16 cellular contexts compared by ENCODE assay signal in the genomic region with DNA sequence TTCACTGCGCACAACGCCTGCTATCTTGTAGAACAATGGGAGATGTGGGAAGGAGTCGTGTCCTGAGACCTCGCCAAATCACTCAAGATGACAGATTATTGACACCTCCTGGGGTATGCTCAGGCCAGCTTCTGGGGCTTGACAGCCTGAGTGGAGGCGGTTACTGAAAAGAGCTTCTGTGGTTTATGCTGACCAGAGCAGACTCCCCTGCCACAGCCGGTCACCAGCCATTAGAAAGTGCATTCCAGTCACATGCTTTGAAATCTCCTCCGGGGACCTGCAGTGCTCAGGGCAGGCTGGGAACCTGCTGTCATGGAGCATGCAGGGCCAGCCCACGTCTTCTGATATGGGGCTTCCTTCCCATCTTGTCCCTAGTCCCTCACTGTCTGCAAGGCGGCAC.
A peak's percentile ranks its signal among the peaks of the same experiment; 100 is the strongest.
DNase-seq lines count a peak whose midpoint lies in the region; ATAC-seq and TF ChIP-seq lines count a peak whose summit lies in the region.
"Had no signal": no experiment of that assay in that cellular context is flagged by ENCODE, and none has a peak within 500 bp of the region (broad histone marks: within the 10 kb centered on the region; RNA-seq: fewer than 3 reads in every experiment).

No MANE protein-coding gene starts in this region.

- CTCF ChIA-PET in IMR-90 (lab: Yijun Ruan, JAX), result no interaction called here

- H3K4me1 ChIP-seq in BLaER1 treated with 17β-estradiol and CSF1 and Interleukin-3, amounts not matched to agents 10 nM and 100 nM, result peaks cover 44 to 78% (median 69%) of the 10 kb centered on the region in 10 experiments
- H3K4me1 ChIP-seq in IMR-90 (ENCODE audit: control insufficient read depth, insufficient read depth, low read length) (peaks cover 2% of the 10 kb centered on the region; the same call in 1 of the 2 replicates), osteoblast (ENCODE audit: insufficient read depth, low read length) (no peaks in the 10 kb centered on the region)

- POLR2A ChIA-PET in IMR-90 (lab: Charles Lee; ENCODE audit: unreplicated experiment), result no interaction called here

- no peak overlapping the region for H3K23ac ChIP-seq in IMR-90 (ENCODE audit: low read depth, low read length)

- H3K27ac ChIP-seq in BLaER1 treated with 17β-estradiol and CSF1 and Interleukin-3, amounts not matched to agents 10 nM and 100 nM, result no peak overlapping the region
- H3K27ac ChIP-seq in IMR-90 (ENCODE audit: insufficient read depth, low read length) (no peak overlapping the region), osteoblast (ENCODE audit: low read depth, low read length) (no peak overlapping the region)

- no peak overlapping the region for H4K91ac ChIP-seq in IMR-90 (ENCODE audit: insufficient read depth, low read depth, low read length)

- no peaks in the 10 kb centered on the region for H3K27me3 ChIP-seq in BLaER1 treated with 17β-estradiol and CSF1 and Interleukin-3, amounts not matched to agents 10 nM and 100 nM
- no peaks in the 10 kb centered on the region for H3K27me3 ChIP-seq in IMR-90 (ENCODE audit: control insufficient read depth, insufficient read depth, low read length)
- no peaks in the 10 kb centered on the region for H3K27me3 ChIP-seq in osteoblast (ENCODE audit: insufficient read depth, low read length)

- H3K36me3 Mint-ChIP-seq in glutamatergic neuron (ENCODE audit: unreplicated experiment), result peaks cover 3% of the 10 kb centered on the region
- peaks cover 5% of the 10 kb centered on the region for H3K36me3 Mint-ChIP-seq in activated T-cell treated with anti-CD3 and anti-CD28 coated beads, Interleukin-2, amount 50 U/mL, for 24 hours (ENCODE audit: low read depth)
- H3K36me3 Mint-ChIP-seq in activated naive CD4-positive, alpha-beta T cell treated with anti-CD3 and anti-CD28 coated beads, Interleukin-2, amount 50 U/mL, for 72 hours, result no peaks in the 10 kb centered on the region
- no peaks in the 10 kb centered on the region for H3K36me3 Mint-ChIP-seq in activated T-helper 1 cell treated with anti-CD3 and anti-CD28 coated beads, Interleukin-12 subunit alpha, Interleukin-12 subunit beta, Interleukin-2, Interleukin-4 antibody, amounts not matched to agents 30 ng/mL and 10 ng/mL and 1 ng/mL, durations not matched to agents 14 hours and 24 hours and 36 hours (ENCODE audit: low read depth)
- H3K36me3 Mint-ChIP-seq: CD14-positive monocyte; CD8-positive, alpha-beta memory T cell had no signal

- H3K36me3 ChIP-seq in BLaER1 treated with 17β-estradiol and CSF1 and Interleukin-3, amounts not matched to agents 10 nM and 100 nM, result peaks cover 0 to 80% (median 42%) of the 10 kb centered on the region in 11 experiments; a peak in 20 of 22 replicates
- peaks cover 20% of the 10 kb centered on the region for H3K36me3 ChIP-seq in IMR-90 (ENCODE audit: control insufficient read depth, insufficient read depth, low read length)
- H3K36me3 ChIP-seq in osteoblast (ENCODE audit: insufficient read depth, low read length), result no peaks in the 10 kb centered on the region

- H3K4me2 ChIP-seq in BLaER1 treated with 17β-estradiol and CSF1 and Interleukin-3, amounts not matched to agents 10 nM and 100 nM, result peak overlapping the region; percentile 60 to 90 (median 71); a peak in 20 of 22 replicates
- H3K4me2 ChIP-seq in IMR-90 (ENCODE audit: low read depth, low read length), result no peak overlapping the region
- no peak overlapping the region for H3K4me2 ChIP-seq in osteoblast (ENCODE audit: insufficient read depth, low read length)

- H3K4me1 Mint-ChIP-seq in glutamatergic neuron (ENCODE audit: low read depth, unreplicated experiment), result peaks cover 36% of the 10 kb centered on the region
- H3K4me1 Mint-ChIP-seq in activated T-cell treated with anti-CD3 and anti-CD28 coated beads, Interleukin-2, amount 50 U/mL, for 24 hours (ENCODE audit: low read depth), result peaks cover 30% of the 10 kb centered on the region
- H3K4me1 Mint-ChIP-seq in activated T-helper 1 cell treated with anti-CD3 and anti-CD28 coated beads, Interleukin-12 subunit alpha, Interleukin-12 subunit beta, Interleukin-2, Interleukin-4 antibody, amounts not matched to agents 30 ng/mL and 10 ng/mL and 1 ng/mL, durations not matched to agents 14 hours and 24 hours and 36 hours (ENCODE audit: low read depth), result no peaks in the 10 kb centered on the region

- no peaks in the 10 kb centered on the region for H3K9me3 ChIP-seq in BLaER1 treated with 17β-estradiol and CSF1 and Interleukin-3, amounts not matched to agents 10 nM and 100 nM (replicated peaks in 1 of 11)
- H3K9me3 ChIP-seq in IMR-90 (ENCODE audit: control insufficient read depth, insufficient read depth, low read length), result no peaks in the 10 kb centered on the region
- no peaks in the 10 kb centered on the region for H3K9me3 ChIP-seq in osteoblast (ENCODE audit: low read depth, low read length)
- H3K9me3 ChIP-seq: Caco-2 had no signal

- H2AFZ ChIP-seq in IMR-90 (replicated peaks; ENCODE audit: low read length, poor library complexity), result no peak overlapping the region
- H2AFZ ChIP-seq in osteoblast (ENCODE audit: low read length), result no peak overlapping the region

- no peak overlapping the region for H2BK120ac ChIP-seq in IMR-90 (ENCODE audit: low read depth, low read length)

- no peak overlapping the region for H2BK20ac ChIP-seq in IMR-90 (ENCODE audit: low read depth, low read length)

- no peak overlapping the region for H3K4ac ChIP-seq in IMR-90 (ENCODE audit: low read depth, low read length)

- in situ Hi-C loops in IMR-90 (cut with MboI; ENCODE audit: low sequenced_read_pairs), result no loop called here

- no peak overlapping the region for H4K5ac ChIP-seq in IMR-90 (ENCODE audit: low read depth, low read length)

- H3K79me2 ChIP-seq in osteoblast (ENCODE audit: insufficient read depth, low read length), result no peaks in the 10 kb centered on the region

- peaks cover 25% of the 10 kb centered on the region for H3K9me1 ChIP-seq in IMR-90 (ENCODE audit: insufficient read depth, low read length)

- H2BK15ac ChIP-seq in IMR-90 (ENCODE audit: low read depth, low read length), result no peak overlapping the region

- no peak for TF ChIP-seq RAD21 in IMR-90 (IDR thresholded peaks at IDR 0.05; ENCODE audit: low read length)

- H2AK5ac ChIP-seq in IMR-90 (ENCODE audit: low read depth, low read length), result no peak overlapping the region

- intact Hi-C loops in IMR-90 (cut with micrococcal nuclease), result no loop called here
- intact Hi-C loops in activated T-helper 1 cell treated with anti-CD3 and anti-CD28 coated beads, Interleukin-12 subunit alpha, Interleukin-12 subunit beta, Interleukin-2, Interleukin-4 antibody, amounts not matched to agents 30 ng/mL and 10 ng/mL and 1 ng/mL, durations not matched to agents 14 hours and 24 hours and 36 hours (cut with micrococcal nuclease), result no loop called here

- H4K8ac ChIP-seq in IMR-90 (ENCODE audit: low read depth in 2 of 2, low read length in 2 of 2), result no peak overlapping the region

- H3K18ac ChIP-seq in IMR-90 (ENCODE audit: low read depth, low read length), result no peak overlapping the region

- dilution Hi-C loops in IMR-90 (cut with HindIII; ENCODE audit: low sequenced_read_pairs, unreplicated experiment), result no loop called here

- peak overlapping the region; percentile 25 for H2AK9ac ChIP-seq in IMR-90 (replicated peaks; ENCODE audit: low read depth, low read length, poor library complexity)

- TF ChIP-seq POLR2A in IMR-90 (IDR thresholded peaks at IDR 0.05; ENCODE audit: low read depth, low read length), result no peak

- H3K14ac ChIP-seq in IMR-90 (replicated peaks; ENCODE audit: low read depth, low read length), result no peak overlapping the region

- peaks cover 11% of the 10 kb centered on the region for H3K27me3 Mint-ChIP-seq in glutamatergic neuron (ENCODE audit: unreplicated experiment)
- no peaks in the 10 kb centered on the region for H3K27me3 Mint-ChIP-seq in activated T-cell treated with anti-CD3 and anti-CD28 coated beads, Interleukin-2, amount 50 U/mL, for 24 hours
- H3K27me3 Mint-ChIP-seq in activated T-helper 1 cell treated with anti-CD3 and anti-CD28 coated beads, Interleukin-12 subunit alpha, Interleukin-12 subunit beta, Interleukin-2, Interleukin-4 antibody, amounts not matched to agents 30 ng/mL and 10 ng/mL and 1 ng/mL, durations not matched to agents 14 hours and 24 hours and 36 hours (ENCODE audit: insufficient read depth), result peaks cover 1% of the 10 kb centered on the region
- H3K27me3 Mint-ChIP-seq: B cell had no signal

- H3K27ac Mint-ChIP-seq in glutamatergic neuron (ENCODE audit: unreplicated experiment), result peak overlapping the region; percentile 62
- H3K27ac Mint-ChIP-seq in activated T-cell treated with anti-CD3 and anti-CD28 coated beads, Interleukin-2, amount 50 U/mL, for 24 hours, result no peak overlapping the region
- H3K27ac Mint-ChIP-seq in activated naive CD4-positive, alpha-beta T cell treated with anti-CD3 and anti-CD28 coated beads, Interleukin-2, amount 50 U/mL, for 72 hours, result no peak overlapping the region
- H3K27ac Mint-ChIP-seq in activated T-helper 1 cell treated with anti-CD3 and anti-CD28 coated beads, Interleukin-12 subunit alpha, Interleukin-12 subunit beta, Interleukin-2, Interleukin-4 antibody, amounts not matched to agents 30 ng/mL and 10 ng/mL and 1 ng/mL, durations not matched to agents 14 hours and 24 hours and 36 hours, result no peak overlapping the region
- H3K27ac Mint-ChIP-seq: B cell; CD8-positive, alpha-beta memory T cell; HFFc6 had no signal

- peak overlapping the region; percentile 22 for H3K4me3 Mint-ChIP-seq in glutamatergic neuron (ENCODE audit: unreplicated experiment)
- H3K4me3 Mint-ChIP-seq in activated T-cell treated with anti-CD3 and anti-CD28 coated beads, Interleukin-2, amount 50 U/mL, for 24 hours, result no peak overlapping the region
- no peak overlapping the region for H3K4me3 Mint-ChIP-seq in activated T-helper 1 cell treated with anti-CD3 and anti-CD28 coated beads, Interleukin-12 subunit alpha, Interleukin-12 subunit beta, Interleukin-2, Interleukin-4 antibody, amounts not matched to agents 30 ng/mL and 10 ng/mL and 1 ng/mL, durations not matched to agents 14 hours and 24 hours and 36 hours
- H3K4me3 Mint-ChIP-seq: B cell; CD14-positive monocyte; CD8-positive, alpha-beta memory T cell; HFFc6 had no signal

- no peak for TF ChIP-seq CTCF in IMR-90 (conservative IDR thresholded peaks at IDR 0.05; ENCODE audit: low read depth, low read length)
- TF ChIP-seq CTCF in glutamatergic neuron (IDR thresholded peaks at IDR 0.05; ENCODE audit: partially characterized antibody, unreplicated experiment), result no peak
- TF ChIP-seq CTCF in osteoblast (IDR thresholded peaks at IDR 0.05; ENCODE audit: extremely low read depth, low read depth, low read length), result no peak
- TF ChIP-seq CTCF in GM20000 (IDR thresholded peaks at IDR 0.05; ENCODE audit: extremely low read depth, missing control alignments), result no peak

- H3K9me3 Mint-ChIP-seq in glutamatergic neuron (ENCODE audit: unreplicated experiment), result peaks cover 4% of the 10 kb centered on the region
- no peaks in the 10 kb centered on the region for H3K9me3 Mint-ChIP-seq in activated T-cell treated with anti-CD3 and anti-CD28 coated beads, Interleukin-2, amount 50 U/mL, for 24 hours
- no peaks in the 10 kb centered on the region for H3K9me3 Mint-ChIP-seq in activated naive CD4-positive, alpha-beta T cell treated with anti-CD3 and anti-CD28 coated beads, Interleukin-2, amount 50 U/mL, for 72 hours
- no peaks in the 10 kb centered on the region for H3K9me3 Mint-ChIP-seq in activated T-helper 1 cell treated with anti-CD3 and anti-CD28 coated beads, Interleukin-12 subunit alpha, Interleukin-12 subunit beta, Interleukin-2, Interleukin-4 antibody, amounts not matched to agents 30 ng/mL and 10 ng/mL and 1 ng/mL, durations not matched to agents 14 hours and 24 hours and 36 hours
- H3K9me3 Mint-ChIP-seq: CD14-positive monocyte; CD8-positive, alpha-beta memory T cell; HFFc6 had no signal

- no peak overlapping the region for H2BK5ac ChIP-seq in IMR-90 (ENCODE audit: low read depth, low read length, poor library complexity, severe bottlenecking)

- H3K79me1 ChIP-seq in IMR-90 (ENCODE audit: low read depth in 1 of 2, low read length in 2 of 2), result peaks cover 10 to 63% of the 10 kb centered on the region in 2 experiments

- ATAC-seq in IMR-90 (ENCODE audit: low read depth), result no peak
- no peak for ATAC-seq in activated naive CD4-positive, alpha-beta T cell treated with anti-CD3 and anti-CD28 coated beads, Interleukin-2, amount 50 U/mL, for 72 hours

- H3K9ac ChIP-seq in BLaER1 treated with 17β-estradiol and CSF1 and Interleukin-3, amounts not matched to agents 10 nM and 100 nM, result peak overlapping the region in 1 of 11 experiments; percentile 37; a peak in 2 of 22 replicates
- H3K9ac ChIP-seq in IMR-90 (ENCODE audit: low read depth, low read length), result no peak overlapping the region

- peaks cover 22 to 100% (median 93%) of the 10 kb centered on the region in 11 experiments; a peak in 20 of 22 replicates for H4K20me1 ChIP-seq in BLaER1 treated with 17β-estradiol and CSF1 and Interleukin-3, amounts not matched to agents 10 nM and 100 nM
- H4K20me1 ChIP-seq in IMR-90 (ENCODE audit: insufficient read depth, low read length), result peaks cover 46% of the 10 kb centered on the region
- peaks cover 16% of the 10 kb centered on the region for H4K20me1 ChIP-seq in osteoblast (ENCODE audit: insufficient read depth, low read length)

- no peak overlapping the region for H3K4me3 ChIP-seq in BLaER1 treated with 17β-estradiol and CSF1 and Interleukin-3, amounts not matched to agents 10 nM and 100 nM
- H3K4me3 ChIP-seq in IMR-90 (ENCODE audit: insufficient read depth, low read depth, low read length), result no peak overlapping the region
- no peak overlapping the region for H3K4me3 ChIP-seq in osteoblast (ENCODE audit: insufficient read depth, low read length)

- H3K56ac ChIP-seq in IMR-90 (ENCODE audit: extremely low read depth, insufficient read depth, low read length), result no peak overlapping the region

- DNase-seq in IMR-90 (no peak), glutamatergic neuron (peak; percentile 66), osteoblast (ENCODE audit: insufficient read length, low spot score, missing footprints) (peak; percentile 53), GM20000 (ENCODE audit: low spot score) (no peak)
- no peak for DNase-seq in activated T-cell treated with anti-CD3 and anti-CD28 coated beads, Interleukin-2, amount 50 U/mL, for 24 hours
- no peak for DNase-seq in activated naive CD4-positive, alpha-beta T cell treated with anti-CD3 and anti-CD28 coated beads, Interleukin-2, amount 50 U/mL, for 72 hours (ENCODE audit: low spot score in 2 of 2)
- no peak for DNase-seq in activated T-helper 1 cell treated with anti-CD3 and anti-CD28 coated beads, Interleukin-12 subunit alpha, Interleukin-12 subunit beta, Interleukin-2, Interleukin-4 antibody, amounts not matched to agents 30 ng/mL and 10 ng/mL and 1 ng/mL, durations not matched to agents 14 hours and 24 hours and 36 hours (ENCODE audit: low spot score)
- DNase-seq: Caco-2; CD8-positive, alpha-beta memory T cell; DND-41; GF-D8; HCEC 1CT; HFFc6 had no signal

- whole genome bisulfite sequencing in IMR-90 (ENCODE audit: extremely low coverage in 2 of 2, insufficient read length in 1 of 2), 2 experiments, result 80% methylated on average over 3 of the region's 9 CpGs; no CpG with 5 or more reads in 1 of the 2 experiments

- BruUV-seq in IMR-90 (replicated peaks; lab: Mats Ljungman, UMichigan), result no TSS peak

Comparison
In these comparisons a context has a peak if more than half of its experiments do, and no peak if none do; other contexts are left out.
1. H3K4me2 ChIP-seq: peak in BLaER1 treated with 17β-estradiol and CSF1 and Interleukin-3, amounts not matched to agents 10 nM and 100 nM (11 of 11); none in IMR-90 (single experiment) and osteoblast (single experiment).
2. DNase-seq: peak in glutamatergic neuron (single experiment) and osteoblast (single experiment); none in IMR-90 (single experiment), activated T-cell treated with anti-CD3 and anti-CD28 coated beads, Interleukin-2, amount 50 U/mL, for 24 hours (single experiment), activated naive CD4-positive, alpha-beta T cell treated with anti-CD3 and anti-CD28 coated beads, Interleukin-2, amount 50 U/mL, for 72 hours (0 of 2), GM20000 (single experiment) and activated T-helper 1 cell treated with anti-CD3 and anti-CD28 coated beads, Interleukin-12 subunit alpha, Interleukin-12 subunit beta, Interleukin-2, Interleukin-4 antibody, amounts not matched to agents 30 ng/mL and 10 ng/mL and 1 ng/mL, durations not matched to agents 14 hours and 24 hours and 36 hours (single experiment).